9 cellular contexts compared by ENCODE assay signal in the genomic region with DNA sequence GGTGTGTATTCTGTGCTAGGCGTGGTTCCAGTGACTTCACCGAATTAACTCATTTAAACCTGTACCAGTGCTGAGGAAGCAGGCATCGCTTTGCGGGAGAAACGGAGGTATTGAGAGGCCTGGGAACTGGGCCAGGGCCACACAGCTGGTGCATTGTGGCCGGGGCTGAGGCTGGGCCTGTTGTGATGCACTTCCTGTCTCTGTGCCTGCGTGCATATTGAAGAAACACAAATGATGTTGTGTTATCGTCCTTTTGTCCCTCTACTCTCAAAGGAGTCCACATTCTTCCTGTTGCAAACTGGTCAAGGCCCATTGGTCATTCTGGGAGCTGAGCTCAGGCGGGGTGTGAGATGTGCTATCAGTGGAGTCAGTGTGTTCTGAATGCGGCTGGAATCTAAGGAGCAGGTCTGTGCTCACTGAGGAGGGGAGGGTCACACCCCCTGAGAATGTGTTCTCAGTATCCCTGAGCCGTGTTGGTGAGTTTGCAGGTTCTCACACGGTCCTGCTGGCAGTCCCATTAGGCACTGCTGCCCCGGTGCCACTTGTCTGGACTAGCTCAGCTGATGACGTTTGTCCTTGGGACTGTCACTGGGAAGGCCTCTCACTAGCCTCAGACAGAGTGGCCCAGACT.
DNase-seq lines count a peak whose midpoint lies in the region; ATAC-seq, FAIRE-seq and TF ChIP-seq lines count a peak whose summit lies in the region.
"Had no signal": no experiment of that assay in that cellular context is flagged by ENCODE, and none has a peak within 500 bp of the region (broad histone marks: within the 10 kb centered on the region; RNA-seq: fewer than 3 reads in every experiment).

No MANE protein-coding gene starts in this region.

- CTCF ChIA-PET in endothelial cell of umbilical vein (lab: Charles Lee) = interaction anchor here (1.1 to 1.8 kb wide), 3 partner anchors 10 to 26 kb away, joined by 4 to 5 read pairs (median 4); no protein-coding TSS in a partner anchor

- H3K27ac ChIP-seq in endothelial cell of umbilical vein (ENCODE audit: insufficient read depth, low read depth, low read length) = peak overlapping the region; percentile 98
- H3K27ac ChIP-seq: HL-60 had no signal

- peak overlapping the region; percentile 20 for H3K4me2 ChIP-seq in endothelial cell of umbilical vein (ENCODE audit: insufficient read depth, low read length)

- TF ChIP-seq POLR2A in endothelial cell of umbilical vein (IDR thresholded peaks at IDR 0.05; ENCODE audit: low read depth, low read length) = peak; percentile 35

- H3K4me3 ChIP-seq in GM06990 (replicated peaks; ENCODE audit: low read depth, low read length) (no peak overlapping the region), endothelial cell of umbilical vein (replicated peaks in 1 of 3; ENCODE audit: insufficient read depth in 1 of 3, low read depth in 1 of 3, low read length in 3 of 3) (no peak overlapping the region)

- peaks cover 30% of the 10 kb centered on the region for H3K36me3 Mint-ChIP-seq in nephron (ENCODE audit: low read depth)

- no peaks in the 10 kb centered on the region for H3K9me3 ChIP-seq in endothelial cell of umbilical vein (replicated peaks; ENCODE audit: control insufficient read depth, insufficient read depth, low read length)

- POLR2A ChIA-PET in endothelial cell of umbilical vein (lab: Charles Lee) = interaction anchor here (1.0 kb wide), 1 partner anchor 26 kb away, joined by 5 read pairs; no protein-coding TSS in a partner anchor

- no peak overlapping the region for H2AFZ ChIP-seq in endothelial cell of umbilical vein (ENCODE audit: low read depth, low read length)

- ATAC-seq in HG02938 (IDR thresholded peaks at IDR 0.05; ENCODE audit: unreplicated experiment) = peak; percentile 69

- intact Hi-C loops in endothelial cell of umbilical vein (cut with micrococcal nuclease) = loop anchor here (1.0 to 10.0 kb wide), 4 partner anchors 24 to 462 kb away; partner anchors contain the start of gene ING1

- H3K4me1 ChIP-seq in endothelial cell of umbilical vein (ENCODE audit: control insufficient read depth, extremely low read depth, insufficient read depth, low read length) = peaks cover 25% of the 10 kb centered on the region

- H3K27ac Mint-ChIP-seq in nephron = peak overlapping the region; percentile 56 to 76 (median 62)

- no peaks in the 10 kb centered on the region for H3K27me3 Mint-ChIP-seq in nephron (ENCODE audit: low read depth)

- no peak for TF ChIP-seq CTCF in GM06990 (IDR thresholded peaks at IDR 0.05; ENCODE audit: insufficient read depth, low read length, poor library complexity, severe bottlenecking)
- no peak for TF ChIP-seq CTCF in endothelial cell of umbilical vein (IDR thresholded peaks at IDR 0.05; ENCODE audit: extremely low read depth in 1 of 2, insufficient read depth in 1 of 2, low read depth in 1 of 2, low read length in 2 of 2)
- no peak for TF ChIP-seq CTCF in nephron (IDR thresholded peaks at IDR 0.05; ENCODE audit: unreplicated experiment in 3 of 3)

- H4K20me1 ChIP-seq in endothelial cell of umbilical vein (replicated peaks; ENCODE audit: control insufficient read depth, extremely low read depth, insufficient read depth, low read length) = no peaks in the 10 kb centered on the region

- H3K9me1 ChIP-seq in endothelial cell of umbilical vein (replicated peaks; ENCODE audit: control insufficient read depth, extremely low read depth, insufficient read depth, low read length) = no peaks in the 10 kb centered on the region

- H3K4me3 Mint-ChIP-seq in nephron = no peak overlapping the region

- dilution Hi-C loops in endothelial cell of umbilical vein (cut with MboI; ENCODE audit: extremely low pct_ligation_motif_present, low sequenced_read_pairs) = no loop called here

- H3K36me3 ChIP-seq in GM06990 (ENCODE audit: control insufficient read depth, insufficient read depth, low read length) (peaks cover 13% of the 10 kb centered on the region), endothelial cell of umbilical vein (ENCODE audit: control insufficient read depth in 2 of 2, extremely low read depth in 1 of 2, insufficient read depth in 2 of 2, low read length in 2 of 2) (peaks cover 0 to 3% of the 10 kb centered on the region in 2 experiments)

- peak overlapping the region; percentile 77 for H3K9ac ChIP-seq in endothelial cell of umbilical vein (replicated peaks; ENCODE audit: extremely low read depth, insufficient read depth, low read length)

- H3K9me3 Mint-ChIP-seq in nephron = no peaks in the 10 kb centered on the region

- DNase-seq in GM06990 (ENCODE audit: extremely low read depth, insufficient read length) = peak; percentile 64
- peak; percentile 56 for DNase-seq in T-helper 22 cell (ENCODE audit: low read depth)
- peak; percentile 95 for DNase-seq in endothelial cell of umbilical vein (ENCODE audit: low read depth, low spot score)
- no peak for DNase-seq in NCI-H526 treated with DMSO at 0.1 percent for 48 hours (lab: John Stamatoyannopoulos, UW)
- DNase-seq in kidney tubule cell (ENCODE audit: low spot score) = no peak
- no peak for DNase-seq in KG1 (lab: John Stamatoyannopoulos, UW)

- TSS peak; percentile 86 for BruUV-seq in endothelial cell of umbilical vein (replicated peaks; lab: Mats Ljungman, UMichigan)

- H3K27me3 ChIP-seq in GM06990 (replicated peaks; ENCODE audit: control insufficient read depth, insufficient read depth, low read length) (no peaks in the 10 kb centered on the region), endothelial cell of umbilical vein (ENCODE audit: control insufficient read depth in 2 of 2, insufficient read depth in 2 of 2, low read length in 2 of 2) (no peaks in the 10 kb centered on the region)

- H3K79me2 ChIP-seq in endothelial cell of umbilical vein (ENCODE audit: control insufficient read depth, insufficient read depth, low read length) = peaks cover 56% of the 10 kb centered on the region

- H3K4me1 Mint-ChIP-seq in nephron = peaks cover 75% of the 10 kb centered on the region

- peak; percentile 82 for FAIRE-seq in endothelial cell of umbilical vein (lab: Jason Lieb, UNC)

TF ChIP-seq in endothelial cell of umbilical vein, 7 proteins besides CTCF, POLR2A, EP300 and RAD21:
- TF ChIP-seq JUN (IDR thresholded peaks at IDR 0.05; ENCODE audit: borderline replicate concordance, insufficient read depth, insufficient read length, low read depth) = peak; percentile 23
- peak; percentile 68 for TF ChIP-seq POLR2AphosphoS5 (IDR thresholded peaks at IDR 0.05; ENCODE audit: insufficient read depth, low read depth, low read length)
- TF ChIP-seq GATA2 (IDR thresholded peaks at IDR 0.05; ENCODE audit: insufficient read depth, insufficient read length, low read depth, low read length) = no peak
- no peak for TF ChIP-seq FOS (IDR thresholded peaks at IDR 0.05; ENCODE audit: borderline replicate concordance, insufficient read depth, low read length)
- peak; percentile 74 for TF ChIP-seq MAX (IDR thresholded peaks at IDR 0.05; ENCODE audit: insufficient read depth, insufficient read length)
- TF ChIP-seq EZH2 (IDR thresholded peaks at IDR 0.05; ENCODE audit: borderline replicate concordance, low read depth, low read length, severe bottlenecking) = no peak
- TF ChIP-seq MYC (IDR thresholded peaks at IDR 0.05; ENCODE audit: low read depth, low read length) = peak; percentile 48

Comparison
In these comparisons a context has a peak if more than half of its experiments do, and no peak if none do; other contexts are left out.
1. DNase-seq: peak in GM06990 (single experiment), T-helper 22 cell (single experiment) and endothelial cell of umbilical vein (single experiment); none in NCI-H526 treated with DMSO at 0.1 percent for 48 hours (single experiment), kidney tubule cell (single experiment) and KG1 (single experiment).